Comparison of ENCODE assay signal across 1 cellular context in the genomic region with DNA sequence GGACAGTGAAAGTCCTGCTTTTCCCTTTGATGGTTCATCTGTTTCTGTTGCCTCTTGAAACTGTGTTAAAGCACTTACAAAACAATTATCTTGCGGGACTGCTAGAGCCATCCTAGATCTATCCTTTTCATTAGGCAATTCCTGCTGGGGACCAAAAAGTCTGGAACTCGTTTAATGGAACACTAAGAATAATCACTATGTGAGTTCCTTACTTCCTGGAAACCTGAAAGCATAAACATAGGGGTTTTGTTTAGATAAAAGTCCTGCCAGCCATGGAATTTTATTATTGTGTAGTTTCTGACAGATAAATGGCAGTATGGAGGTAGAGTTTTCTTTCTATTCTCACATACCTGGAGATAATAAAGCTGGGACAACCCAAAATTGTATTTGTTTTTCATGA.
TF ChIP-seq lines count a peak whose summit lies in the region.

No MANE protein-coding gene starts in this region.

TF ChIP-seq in GM23338, 12 proteins besides CTCF, POLR2A, EP300 and RAD21:
- TF ChIP-seq, protein P1, sequence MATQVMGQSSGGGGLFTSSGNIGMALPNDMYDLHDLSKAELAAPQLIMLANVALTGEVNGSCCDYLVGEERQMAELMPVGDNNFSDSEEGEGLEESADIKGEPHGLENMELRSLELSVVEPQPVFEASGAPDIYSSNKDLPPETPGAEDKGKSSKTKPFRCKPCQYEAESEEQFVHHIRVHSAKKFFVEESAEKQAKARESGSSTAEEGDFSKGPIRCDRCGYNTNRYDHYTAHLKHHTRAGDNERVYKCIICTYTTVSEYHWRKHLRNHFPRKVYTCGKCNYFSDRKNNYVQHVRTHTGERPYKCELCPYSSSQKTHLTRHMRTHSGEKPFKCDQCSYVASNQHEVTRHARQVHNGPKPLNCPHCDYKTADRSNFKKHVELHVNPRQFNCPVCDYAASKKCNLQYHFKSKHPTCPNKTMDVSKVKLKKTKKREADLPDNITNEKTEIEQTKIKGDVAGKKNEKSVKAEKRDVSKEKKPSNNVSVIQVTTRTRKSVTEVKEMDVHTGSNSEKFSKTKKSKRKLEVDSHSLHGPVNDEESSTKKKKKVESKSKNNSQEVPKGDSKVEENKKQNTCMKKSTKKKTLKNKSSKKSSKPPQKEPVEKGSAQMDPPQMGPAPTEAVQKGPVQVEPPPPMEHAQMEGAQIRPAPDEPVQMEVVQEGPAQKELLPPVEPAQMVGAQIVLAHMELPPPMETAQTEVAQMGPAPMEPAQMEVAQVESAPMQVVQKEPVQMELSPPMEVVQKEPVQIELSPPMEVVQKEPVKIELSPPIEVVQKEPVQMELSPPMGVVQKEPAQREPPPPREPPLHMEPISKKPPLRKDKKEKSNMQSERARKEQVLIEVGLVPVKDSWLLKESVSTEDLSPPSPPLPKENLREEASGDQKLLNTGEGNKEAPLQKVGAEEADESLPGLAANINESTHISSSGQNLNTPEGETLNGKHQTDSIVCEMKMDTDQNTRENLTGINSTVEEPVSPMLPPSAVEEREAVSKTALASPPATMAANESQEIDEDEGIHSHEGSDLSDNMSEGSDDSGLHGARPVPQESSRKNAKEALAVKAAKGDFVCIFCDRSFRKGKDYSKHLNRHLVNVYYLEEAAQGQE (IDR thresholded peaks at IDR 0.05; ENCODE audit: unreplicated experiment): no peak
- TF ChIP-seq ZNF114 (CRISPR knock-in tag; IDR thresholded peaks at IDR 0.05) (no peak), STAT1 (IDR thresholded peaks at IDR 0.05; ENCODE audit: unreplicated experiment) (no peak), JUNB (IDR thresholded peaks at IDR 0.05; ENCODE audit: unreplicated experiment) (no peak), ZNF331 (CRISPR knock-in tag; IDR thresholded peaks at IDR 0.05; ENCODE audit: low read depth) (no peak), EZH2phosphoT487 (IDR thresholded peaks at IDR 0.05; ENCODE audit: unreplicated experiment) (no peak), POLR2AphosphoS5 (IDR thresholded peaks at IDR 0.05; ENCODE audit: low read depth) (no peak), NANOG (IDR thresholded peaks at IDR 0.05; ENCODE audit: borderline replicate concordance) (no peak), CREB1 (CRISPR knock-in tag; IDR thresholded peaks at IDR 0.05; ENCODE audit: low read depth) (no peak)
- TF ChIP-seq, protein P2, sequence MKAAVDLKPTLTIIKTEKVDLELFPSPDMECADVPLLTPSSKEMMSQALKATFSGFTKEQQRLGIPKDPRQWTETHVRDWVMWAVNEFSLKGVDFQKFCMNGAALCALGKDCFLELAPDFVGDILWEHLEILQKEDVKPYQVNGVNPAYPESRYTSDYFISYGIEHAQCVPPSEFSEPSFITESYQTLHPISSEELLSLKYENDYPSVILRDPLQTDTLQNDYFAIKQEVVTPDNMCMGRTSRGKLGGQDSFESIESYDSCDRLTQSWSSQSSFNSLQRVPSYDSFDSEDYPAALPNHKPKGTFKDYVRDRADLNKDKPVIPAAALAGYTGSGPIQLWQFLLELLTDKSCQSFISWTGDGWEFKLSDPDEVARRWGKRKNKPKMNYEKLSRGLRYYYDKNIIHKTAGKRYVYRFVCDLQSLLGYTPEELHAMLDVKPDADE (IDR thresholded peaks at IDR 0.05): no peak
- TF ChIP-seq, protein P3, sequence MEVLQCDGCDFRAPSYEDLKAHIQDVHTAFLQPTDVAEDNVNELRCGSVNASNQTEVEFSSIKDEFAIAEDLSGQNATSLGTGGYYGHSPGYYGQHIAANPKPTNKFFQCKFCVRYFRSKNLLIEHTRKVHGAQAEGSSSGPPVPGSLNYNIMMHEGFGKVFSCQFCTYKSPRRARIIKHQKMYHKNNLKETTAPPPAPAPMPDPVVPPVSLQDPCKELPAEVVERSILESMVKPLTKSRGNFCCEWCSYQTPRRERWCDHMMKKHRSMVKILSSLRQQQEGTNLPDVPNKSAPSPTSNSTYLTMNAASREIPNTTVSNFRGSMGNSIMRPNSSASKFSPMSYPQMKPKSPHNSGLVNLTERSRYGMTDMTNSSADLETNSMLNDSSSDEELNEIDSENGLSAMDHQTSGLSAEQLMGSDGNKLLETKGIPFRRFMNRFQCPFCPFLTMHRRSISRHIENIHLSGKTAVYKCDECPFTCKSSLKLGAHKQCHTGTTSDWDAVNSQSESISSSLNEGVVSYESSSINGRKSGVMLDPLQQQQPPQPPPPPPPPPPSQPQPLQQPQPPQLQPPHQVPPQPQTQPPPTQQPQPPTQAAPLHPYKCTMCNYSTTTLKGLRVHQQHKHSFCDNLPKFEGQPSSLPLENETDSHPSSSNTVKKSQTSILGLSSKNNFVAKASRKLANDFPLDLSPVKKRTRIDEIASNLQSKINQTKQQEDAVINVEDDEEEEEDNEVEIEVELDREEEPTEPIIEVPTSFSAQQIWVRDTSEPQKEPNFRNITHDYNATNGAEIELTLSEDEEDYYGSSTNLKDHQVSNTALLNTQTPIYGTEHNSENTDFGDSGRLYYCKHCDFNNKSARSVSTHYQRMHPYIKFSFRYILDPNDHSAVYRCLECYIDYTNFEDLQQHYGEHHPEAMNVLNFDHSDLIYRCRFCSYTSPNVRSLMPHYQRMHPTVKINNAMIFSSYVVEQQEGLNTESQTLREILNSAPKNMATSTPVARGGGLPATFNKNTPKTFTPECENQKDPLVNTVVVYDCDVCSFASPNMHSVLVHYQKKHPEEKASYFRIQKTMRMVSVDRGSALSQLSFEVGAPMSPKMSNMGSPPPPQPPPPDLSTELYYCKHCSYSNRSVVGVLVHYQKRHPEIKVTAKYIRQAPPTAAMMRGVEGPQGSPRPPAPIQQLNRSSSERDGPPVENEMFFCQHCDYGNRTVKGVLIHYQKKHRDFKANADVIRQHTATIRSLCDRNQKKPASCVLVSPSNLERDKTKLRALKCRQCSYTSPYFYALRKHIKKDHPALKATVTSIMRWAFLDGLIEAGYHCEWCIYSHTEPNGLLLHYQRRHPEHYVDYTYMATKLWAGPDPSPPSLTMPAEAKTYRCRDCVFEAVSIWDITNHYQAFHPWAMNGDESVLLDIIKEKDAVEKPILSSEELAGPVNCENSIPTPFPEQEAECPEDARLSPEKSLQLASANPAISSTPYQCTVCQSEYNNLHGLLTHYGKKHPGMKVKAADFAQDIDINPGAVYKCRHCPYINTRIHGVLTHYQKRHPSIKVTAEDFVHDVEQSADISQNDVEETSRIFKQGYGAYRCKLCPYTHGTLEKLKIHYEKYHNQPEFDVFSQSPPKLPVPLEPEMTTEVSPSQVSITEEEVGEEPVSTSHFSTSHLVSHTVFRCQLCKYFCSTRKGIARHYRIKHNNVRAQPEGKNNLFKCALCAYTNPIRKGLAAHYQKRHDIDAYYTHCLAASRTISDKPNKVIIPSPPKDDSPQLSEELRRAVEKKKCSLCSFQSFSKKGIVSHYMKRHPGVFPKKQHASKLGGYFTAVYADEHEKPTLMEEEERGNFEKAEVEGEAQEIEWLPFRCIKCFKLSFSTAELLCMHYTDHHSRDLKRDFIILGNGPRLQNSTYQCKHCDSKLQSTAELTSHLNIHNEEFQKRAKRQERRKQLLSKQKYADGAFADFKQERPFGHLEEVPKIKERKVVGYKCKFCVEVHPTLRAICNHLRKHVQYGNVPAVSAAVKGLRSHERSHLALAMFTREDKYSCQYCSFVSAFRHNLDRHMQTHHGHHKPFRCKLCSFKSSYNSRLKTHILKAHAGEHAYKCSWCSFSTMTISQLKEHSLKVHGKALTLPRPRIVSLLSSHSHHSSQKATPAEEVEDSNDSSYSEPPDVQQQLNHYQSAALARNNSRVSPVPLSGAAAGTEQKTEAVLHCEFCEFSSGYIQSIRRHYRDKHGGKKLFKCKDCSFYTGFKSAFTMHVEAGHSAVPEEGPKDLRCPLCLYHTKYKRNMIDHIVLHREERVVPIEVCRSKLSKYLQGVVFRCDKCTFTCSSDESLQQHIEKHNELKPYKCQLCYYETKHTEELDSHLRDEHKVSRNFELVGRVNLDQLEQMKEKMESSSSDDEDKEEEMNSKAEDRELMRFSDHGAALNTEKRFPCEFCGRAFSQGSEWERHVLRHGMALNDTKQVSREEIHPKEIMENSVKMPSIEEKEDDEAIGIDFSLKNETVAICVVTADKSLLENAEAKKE (CRISPR knock-in tag; IDR thresholded peaks at IDR 0.05): no peak
